Comparison of ENCODE assay signal across 32 cellular contexts in the genomic region with DNA sequence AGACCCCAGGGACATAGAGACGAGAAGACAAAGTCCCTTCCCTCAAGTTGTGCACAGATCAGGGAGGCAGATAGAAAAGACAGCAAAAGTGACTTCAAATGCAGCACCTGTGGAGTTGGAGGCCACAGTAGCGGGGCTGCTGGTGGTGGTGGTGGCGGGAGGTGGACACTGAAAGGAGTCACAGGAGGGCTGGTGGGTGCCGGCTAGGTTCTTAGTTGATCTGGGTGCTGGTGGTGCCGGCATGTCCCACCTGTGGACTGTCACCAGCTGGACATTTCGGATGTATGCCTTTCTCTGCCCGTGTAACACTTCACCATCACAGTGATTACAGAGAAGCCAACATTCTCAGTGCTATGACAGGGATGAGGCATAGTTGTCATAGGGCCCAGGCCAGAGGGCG.
"Had no signal": no experiment of that assay in that cellular context is flagged by ENCODE, and none has a peak within 500 bp of the region (broad histone marks: within the 10 kb centered on the region; RNA-seq: fewer than 3 reads in every experiment).

No MANE protein-coding gene starts in this region.

- ATAC-seq: activated CD8-positive, alpha-beta T cell treated with anti-CD3 and anti-CD28 coated beads for 36 hours; activated naive CD8-positive, alpha-beta T cell treated with anti-CD3 and anti-CD28 coated beads, Interleukin-2, amount 50 U/mL, for 24 hours; activated T-cell treated with anti-CD3 and anti-CD28 coated beads, Interleukin-2, amount 50 U/mL, for 4 hours; activated T-cell treated with anti-CD3 and anti-CD28 coated beads, Interleukin-2, amount 50 U/mL, for 72 hours; activated T-helper 17 cell treated with anti-CD3 and anti-CD28 coated beads, Interleukin-2, amount 50 U/mL, for 72 hours had no signal

- H3K9me3 Mint-ChIP-seq: activated B cell treated with CpG ODN at 0.5 μM for 24 hours; activated CD4-positive, alpha-beta memory T cell treated with anti-CD3 and anti-CD28 coated beads for 36 hours; activated CD4-positive, alpha-beta T cell treated with anti-CD3 and anti-CD28 coated beads, Interleukin-2, amount 10 ng/mL, durations not matched to agents 24 days and 14 days; activated CD8-positive, alpha-beta T cell treated with anti-CD3 and anti-CD28 coated beads for 36 hours; activated naive CD4-positive, alpha-beta T cell treated with anti-CD3 and anti-CD28 coated beads, Interleukin-2, amount 10 ng/mL, durations not matched to agents 7 days and 5 days; activated naive CD4-positive, alpha-beta T cell treated with anti-CD3 and anti-CD28 coated beads, Interleukin-2, amount 50 U/mL, for 24 hours; activated naive CD8-positive, alpha-beta T cell treated with anti-CD3 and anti-CD28 coated beads, Interleukin-2, amount 10 ng/mL, durations not matched to agents 7 days and 5 days; activated naive CD8-positive, alpha-beta T cell treated with anti-CD3 and anti-CD28 coated beads, Interleukin-2, amount 50 U/mL, for 24 hours; activated T-cell treated with anti-CD3 and anti-CD28 coated beads, Interleukin-2, amount 50 U/mL, for 4 hours; activated T-cell treated with anti-CD3 and anti-CD28 coated beads, Interleukin-2, amount 50 U/mL, for 72 hours; activated T-helper 1 cell treated with anti-CD3 and anti-CD28 coated beads, Interleukin-12 subunit alpha, Interleukin-12 subunit beta, Interleukin-2, Interleukin-4 antibody, amounts not matched to agents 30 ng/mL and 10 ng/mL and 1 ng/mL, durations not matched to agents 14 hours and 24 hours and 36 hours; activated T-helper 17 cell treated with anti-CD3 and anti-CD28 coated beads, Interleukin-2, amount 50 U/mL, for 72 hours; T-helper 1 cell treated with Interleukin-12 subunit alpha and Interleukin-12 subunit beta and Interleukin-4 antibody, amounts not matched to agents 30 μg/mL and 1 μg/mL, for 36 hours; T-helper 2 cell treated with Interferon-gamma antibody and Interleukin-4, amounts not matched to agents 5 μg/mL and 100 μg/mL, for 36 hours had no signal

- H3K4me3 ChIP-seq: ascending aorta, cardiac muscle cell had no signal

- H3K27ac Mint-ChIP-seq: activated B cell treated with CpG ODN at 0.5 μM for 24 hours; activated CD4-positive, alpha-beta memory T cell treated with anti-CD3 and anti-CD28 coated beads for 36 hours; activated CD4-positive, alpha-beta T cell treated with anti-CD3 and anti-CD28 coated beads, Interleukin-2, amount 10 ng/mL, durations not matched to agents 24 days and 14 days; activated CD8-positive, alpha-beta T cell treated with anti-CD3 and anti-CD28 coated beads for 36 hours; activated naive CD4-positive, alpha-beta T cell treated with anti-CD3 and anti-CD28 coated beads, Interleukin-2, amount 10 ng/mL, durations not matched to agents 7 days and 5 days; activated naive CD4-positive, alpha-beta T cell treated with anti-CD3 and anti-CD28 coated beads, Interleukin-2, amount 50 U/mL, for 24 hours; activated naive CD8-positive, alpha-beta T cell; activated naive CD8-positive, alpha-beta T cell treated with anti-CD3 and anti-CD28 coated beads, Interleukin-2, amount 10 ng/mL, durations not matched to agents 7 days and 5 days; activated naive CD8-positive, alpha-beta T cell treated with anti-CD3 and anti-CD28 coated beads, Interleukin-2, amount 50 U/mL, for 24 hours; activated T-cell treated with anti-CD3 and anti-CD28 coated beads, Interleukin-2, amount 50 U/mL, for 72 hours; activated T-helper 1 cell treated with anti-CD3 and anti-CD28 coated beads, Interleukin-12 subunit alpha, Interleukin-12 subunit beta, Interleukin-2, Interleukin-4 antibody, amounts not matched to agents 30 ng/mL and 10 ng/mL and 1 ng/mL, durations not matched to agents 14 hours and 24 hours and 36 hours; activated T-helper 17 cell treated with anti-CD3 and anti-CD28 coated beads, Interleukin-2, amount 50 U/mL, for 72 hours; brain; T-helper 1 cell treated with Interleukin-12 subunit alpha and Interleukin-12 subunit beta and Interleukin-4 antibody, amounts not matched to agents 30 μg/mL and 1 μg/mL, for 36 hours; T-helper 2 cell treated with Interferon-gamma antibody and Interleukin-4, amounts not matched to agents 5 μg/mL and 100 μg/mL, for 36 hours had no signal

- H3K9me3 ChIP-seq: ascending aorta had no signal

- H3K4me1 Mint-ChIP-seq: activated CD4-positive, alpha-beta T cell treated with anti-CD3 and anti-CD28 coated beads, Interleukin-2, amount 10 ng/mL, durations not matched to agents 24 days and 14 days; activated naive CD4-positive, alpha-beta T cell treated with anti-CD3 and anti-CD28 coated beads, Interleukin-2, amount 10 ng/mL, durations not matched to agents 7 days and 5 days; activated naive CD4-positive, alpha-beta T cell treated with anti-CD3 and anti-CD28 coated beads, Interleukin-2, amount 50 U/mL, for 24 hours; activated naive CD8-positive, alpha-beta T cell treated with anti-CD3 and anti-CD28 coated beads, Interleukin-2, amount 10 ng/mL, durations not matched to agents 7 days and 5 days; activated naive CD8-positive, alpha-beta T cell treated with anti-CD3 and anti-CD28 coated beads, Interleukin-2, amount 50 U/mL, for 24 hours; activated T-helper 17 cell treated with anti-CD3 and anti-CD28 coated beads, Interleukin-2, amount 50 U/mL, for 72 hours; brain had no signal

- H3K27me3 ChIP-seq: ascending aorta, cardiac muscle cell had no signal

- H3K4me3 Mint-ChIP-seq: activated B cell treated with CpG ODN at 0.5 μM for 24 hours; activated CD4-positive, alpha-beta memory T cell treated with anti-CD3 and anti-CD28 coated beads for 36 hours; activated CD4-positive, alpha-beta T cell treated with anti-CD3 and anti-CD28 coated beads, Interleukin-2, amount 10 ng/mL, durations not matched to agents 24 days and 14 days; activated CD8-positive, alpha-beta T cell treated with anti-CD3 and anti-CD28 coated beads for 36 hours; activated naive CD4-positive, alpha-beta T cell treated with anti-CD3 and anti-CD28 coated beads, Interleukin-2, amount 10 ng/mL, durations not matched to agents 7 days and 5 days; activated naive CD4-positive, alpha-beta T cell treated with anti-CD3 and anti-CD28 coated beads, Interleukin-2, amount 50 U/mL, for 24 hours; activated naive CD8-positive, alpha-beta T cell; activated naive CD8-positive, alpha-beta T cell treated with anti-CD3 and anti-CD28 coated beads, Interleukin-2, amount 10 ng/mL, durations not matched to agents 7 days and 5 days; activated naive CD8-positive, alpha-beta T cell treated with anti-CD3 and anti-CD28 coated beads, Interleukin-2, amount 50 U/mL, for 24 hours; activated T-cell treated with anti-CD3 and anti-CD28 coated beads, Interleukin-2, amount 50 U/mL, for 4 hours; activated T-cell treated with anti-CD3 and anti-CD28 coated beads, Interleukin-2, amount 50 U/mL, for 72 hours; activated T-helper 1 cell treated with anti-CD3 and anti-CD28 coated beads, Interleukin-12 subunit alpha, Interleukin-12 subunit beta, Interleukin-2, Interleukin-4 antibody, amounts not matched to agents 30 ng/mL and 10 ng/mL and 1 ng/mL, durations not matched to agents 14 hours and 24 hours and 36 hours; activated T-helper 17 cell treated with anti-CD3 and anti-CD28 coated beads, Interleukin-2, amount 50 U/mL, for 72 hours; brain; T-helper 1 cell treated with Interleukin-12 subunit alpha and Interleukin-12 subunit beta and Interleukin-4 antibody, amounts not matched to agents 30 μg/mL and 1 μg/mL, for 36 hours; T-helper 2 cell treated with Interferon-gamma antibody and Interleukin-4, amounts not matched to agents 5 μg/mL and 100 μg/mL, for 36 hours had no signal

- H3K4me1 ChIP-seq: ascending aorta had no signal

- H3K27ac ChIP-seq: ascending aorta, cardiac muscle cell, VCaP had no signal

- H3K27me3 Mint-ChIP-seq: activated B cell treated with CpG ODN at 0.5 μM for 24 hours; activated CD8-positive, alpha-beta T cell treated with anti-CD3 and anti-CD28 coated beads for 36 hours; activated naive CD4-positive, alpha-beta T cell treated with anti-CD3 and anti-CD28 coated beads, Interleukin-2, amount 50 U/mL, for 24 hours; activated naive CD8-positive, alpha-beta T cell had no signal

- H3K36me3 ChIP-seq: ascending aorta, cardiac muscle cell had no signal

- H3K36me3 Mint-ChIP-seq: activated CD4-positive, alpha-beta memory T cell treated with anti-CD3 and anti-CD28 coated beads for 36 hours; activated naive CD4-positive, alpha-beta T cell treated with anti-CD3 and anti-CD28 coated beads, Interleukin-2, amount 10 ng/mL, durations not matched to agents 7 days and 5 days; activated naive CD4-positive, alpha-beta T cell treated with anti-CD3 and anti-CD28 coated beads, Interleukin-2, amount 50 U/mL, for 24 hours; activated naive CD8-positive, alpha-beta T cell; activated naive CD8-positive, alpha-beta T cell treated with anti-CD3 and anti-CD28 coated beads, Interleukin-2, amount 10 ng/mL, durations not matched to agents 7 days and 5 days; brain had no signal

- DNase-seq: activated B cell treated with CpG ODN at 0.5 μM for 24 hours; activated CD4-positive, alpha-beta memory T cell treated with anti-CD3 and anti-CD28 coated beads for 36 hours; activated CD4-positive, alpha-beta T cell treated with anti-CD3 and anti-CD28 coated beads for 4 hours; activated CD4-positive, alpha-beta T cell treated with anti-CD3 and anti-CD28 coated beads, Interleukin-2, amount 10 ng/mL, durations not matched to agents 24 days and 14 days; activated CD4-positive, CD25-positive, alpha-beta regulatory T cell treated with anti-CD3 and anti-CD28 coated beads, Interleukin-2, amount 50 U/mL, for 72 hours; activated CD8-positive, alpha-beta memory T cell treated with anti-CD3 and anti-CD28 coated beads, Interleukin-2, amount 50 U/mL, for 4 hours; activated CD8-positive, alpha-beta T cell treated with anti-CD3 and anti-CD28 coated beads for 36 hours; activated effector memory CD4-positive, alpha-beta T cell treated with anti-CD3 and anti-CD28 coated beads, Interleukin-2, amount 50 U/mL, for 16 hours; activated naive CD4-positive, alpha-beta T cell treated with anti-CD3 and anti-CD28 coated beads, Interleukin-2, amount 10 ng/mL, durations not matched to agents 7 days and 5 days; activated naive CD4-positive, alpha-beta T cell treated with Interleukin-2 at 50 U/mL for 16 hours; activated naive CD8-positive, alpha-beta T cell treated with anti-CD3 and anti-CD28 coated beads, Interleukin-2, amount 10 ng/mL, durations not matched to agents 7 days and 5 days; activated naive CD8-positive, alpha-beta T cell treated with anti-CD3 and anti-CD28 coated beads, Interleukin-2, amount 50 U/mL, for 24 hours; activated T-cell treated with anti-CD3 and anti-CD28 coated beads for 4 hours; activated T-cell treated with anti-CD3 and anti-CD28 coated beads, Interleukin-2, amount 50 U/mL, for 1 hour; activated T-cell treated with anti-CD3 and anti-CD28 coated beads, Interleukin-2, amount 50 U/mL, for 4 hours; activated T-cell treated with anti-CD3 and anti-CD28 coated beads, Interleukin-2, amount 50 U/mL, for 72 hours; amygdala; anterior cingulate cortex; caudate nucleus; T-helper 1 cell; T-helper 2 cell; T-helper 9 cell had no signal
